In the genomic region with DNA sequence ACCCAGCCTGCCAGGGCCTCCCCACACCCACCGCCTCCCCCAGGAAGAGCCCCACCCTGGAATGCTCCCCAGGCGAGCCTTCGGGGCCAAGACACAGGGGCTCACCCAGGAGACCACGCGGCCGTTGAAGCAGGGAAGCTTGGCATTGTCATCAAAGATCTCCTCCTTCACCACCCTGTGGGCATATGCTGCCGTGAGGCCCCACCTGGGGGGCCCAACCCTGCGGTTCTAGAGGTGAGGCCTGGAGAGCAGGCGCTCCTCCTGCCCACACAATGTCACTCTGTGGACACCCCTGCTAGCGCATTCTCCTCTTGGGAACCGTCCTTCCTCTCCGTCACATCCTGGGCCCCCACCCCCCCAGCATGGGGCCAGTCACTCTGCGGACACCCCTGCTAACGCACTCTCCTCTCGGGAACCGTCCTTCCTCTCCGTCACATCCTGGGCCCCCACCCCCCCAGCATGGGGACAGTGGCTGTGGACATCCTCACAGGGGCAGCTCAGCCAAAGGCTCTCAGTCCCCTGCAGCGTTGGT, we compare ENCODE assay signal across 14 cellular contexts. TPM values are rescaled to one million over a fixed set of nuclear protein-coding genes. Genes with fewer than 3 reads are reported as not detected.
DNase-seq lines count a peak whose midpoint lies in the region; ATAC-seq, FAIRE-seq and TF ChIP-seq lines count a peak whose summit lies in the region.
"Had no signal": no experiment of that assay in that cellular context is flagged by ENCODE, and none has a peak within 500 bp of the region (broad histone marks: within the 10 kb centered on the region; RNA-seq: fewer than 3 reads in every experiment).

No MANE protein-coding gene starts in this region.

- H3K9me3 ChIP-seq in PC-9 (ENCODE audit: insufficient read depth, low read depth): no peaks in the 10 kb centered on the region
- H3K9me3 ChIP-seq in K562 (replicated peaks; ENCODE audit: control insufficient read depth, insufficient read depth, low read depth, low read length): peaks cover 2% of the 10 kb centered on the region; the same call in 1 of the 2 replicates

- TF ChIP-seq POLR2A in K562 (conservative IDR thresholded peaks at IDR 0.05): no peak

- intact Hi-C loops in PC-9 (cut with micrococcal nuclease; ENCODE audit: unreplicated experiment) (loop anchor here (10.0 kb wide), 1 partner anchor 92 kb away; the partner anchor contains the start of gene VWA1), K562 (cut with micrococcal nuclease) (no loop called here)

- H3K4me3 ChIP-seq in PC-9 (no peak overlapping the region), K562 (no peak overlapping the region)
- H3K4me3 ChIP-seq: GM23248 had no signal

- WGBS in K562 (ENCODE audit: insufficient coverage, low coverage, missing lambda C conversion rate): 95% methylated on average over 17 of the region's 18 CpGs

- peak overlapping the region; percentile 93; the same call in 1 of the 2 replicates for H3K4me2 ChIP-seq in PC-9
- H3K4me2 ChIP-seq in K562 (ENCODE audit: insufficient read depth, low read length): no peak overlapping the region

- no peaks in the 10 kb centered on the region for H3K9me2 ChIP-seq in PC-9 (ENCODE audit: insufficient read depth)

- H3K4me1 Mint-ChIP-seq in stimulated activated effector memory CD8-positive, alpha-beta T cell treated with anti-CD3 and anti-CD28 coated beads, Interleukin-12 subunit alpha, Interleukin-12 subunit beta, amount 100 ng/mL, for 72 hours: peaks cover 23% of the 10 kb centered on the region

- peaks cover 10% of the 10 kb centered on the region; the same call in 1 of the 2 replicates for H3K36me3 ChIP-seq in PC-9 (ENCODE audit: low read depth)
- H3K36me3 ChIP-seq in K562 (ENCODE audit: control insufficient read depth, insufficient read depth, low read length): peaks cover 73% of the 10 kb centered on the region; the same call in 2 of the 3 replicates

- peak overlapping the region; percentile 74 for H3K27ac Mint-ChIP-seq in stimulated activated effector memory CD8-positive, alpha-beta T cell treated with anti-CD3 and anti-CD28 coated beads, Interleukin-12 subunit alpha, Interleukin-12 subunit beta, amount 100 ng/mL, for 72 hours

- H3K9me3 Mint-ChIP-seq in stimulated activated effector memory CD8-positive, alpha-beta T cell treated with anti-CD3 and anti-CD28 coated beads, Interleukin-12 subunit alpha, Interleukin-12 subunit beta, amount 100 ng/mL, for 72 hours: no peaks in the 10 kb centered on the region
- H3K9me3 Mint-ChIP-seq: CD8-positive, alpha-beta memory T cell had no signal

- no peak for TF ChIP-seq EP300 in K562 (IDR thresholded peaks at IDR 0.05; ENCODE audit: low read length)

- peaks cover 64% of the 10 kb centered on the region for H3K79me2 ChIP-seq in PC-9 (ENCODE audit: low read depth)
- peaks cover 49% of the 10 kb centered on the region for H3K79me2 ChIP-seq in K562 (ENCODE audit: control insufficient read depth, insufficient read depth, low read length)

- H3F3A ChIP-seq in PC-9 (ENCODE audit: insufficient read depth, low read depth): peaks cover 60% of the 10 kb centered on the region

- H3K36me3 Mint-ChIP-seq in stimulated activated effector memory CD8-positive, alpha-beta T cell treated with anti-CD3 and anti-CD28 coated beads, Interleukin-12 subunit alpha, Interleukin-12 subunit beta, amount 100 ng/mL, for 72 hours: no peaks in the 10 kb centered on the region

- H2AFZ ChIP-seq in PC-9 (no peak overlapping the region), K562 (ENCODE audit: low read depth, low read length) (no peak overlapping the region)
- H2AFZ ChIP-seq: GM23248 had no signal

- DNase-seq in PC-9 (no peak), K562 (ENCODE audit: extremely low read depth in 1 of 4, low spot score in 3 of 4) (no peak), mesenteric fat pad (ENCODE audit: low spot score) (no peak)
- DNase-seq in stimulated activated effector memory CD8-positive, alpha-beta T cell treated with anti-CD3 and anti-CD28 coated beads, Interleukin-12 subunit alpha, Interleukin-12 subunit beta, amount 100 ng/mL, for 72 hours (ENCODE audit: low spot score in 2 of 2): no peak
- DNase-seq: ACHN; CD8-positive, alpha-beta memory T cell; DMS 273 treated with DMSO at 0.1 percent for 48 hours; GM23248; IMR-90; KG1 had no signal

- CTCF ChIA-PET in PC-9 (lab: Charles Lee) (interaction anchor here (0.6 kb wide), 1 partner anchor 33 kb away, joined by 3 read pairs; no protein-coding TSS in a partner anchor), K562 (lab: Yijun Ruan, JAX; ENCODE audit: low intra/inter-chr PET ratio) (no interaction called here)

- POLR2A ChIA-PET in PC-9 (lab: Charles Lee; ENCODE audit: unreplicated experiment) (no interaction called here), K562 (lab: Yijun Ruan, JAX) (interaction anchor here (0.6 to 1.1 kb wide), 3 partner anchors 11 to 17 kb away, joined by 3 to 4 read pairs (median 4); no protein-coding TSS in a partner anchor)

- H4K20me1 ChIP-seq in PC-9 (ENCODE audit: insufficient read depth): no peaks in the 10 kb centered on the region
- H4K20me1 ChIP-seq in K562 (replicated peaks; ENCODE audit: control insufficient read depth, insufficient read depth, low read length): peaks cover 45% of the 10 kb centered on the region; the same call in 1 of the 2 replicates

- H3K9me1 ChIP-seq in K562 (ENCODE audit: control insufficient read depth, insufficient read depth, low read length): peaks cover 8% of the 10 kb centered on the region

- in situ Hi-C loops in K562 (cut with MboI): no loop called here

- no peak for FAIRE-seq in K562 (lab: Jason Lieb, UNC)
- FAIRE-seq: H54 had no signal

- no peak for ATAC-seq in K562
- ATAC-seq in stimulated activated effector memory CD8-positive, alpha-beta T cell treated with anti-CD3 and anti-CD28 coated beads, Interleukin-12 subunit alpha, Interleukin-12 subunit beta, amount 100 ng/mL, for 72 hours: no peak
- ATAC-seq in HG03565 (IDR thresholded peaks at IDR 0.05; ENCODE audit: unreplicated experiment): no peak
- no peak for ATAC-seq in GM18868 (IDR thresholded peaks at IDR 0.05; ENCODE audit: unreplicated experiment)

- H3K4me1 ChIP-seq in PC-9 (replicated peaks; ENCODE audit: insufficient read depth): peaks cover 51% of the 10 kb centered on the region
- H3K4me1 ChIP-seq in K562 (replicated peaks in 1 of 2; ENCODE audit: control insufficient read depth in 2 of 2, insufficient read depth in 2 of 2, low read length in 2 of 2): peaks cover 9 to 88% of the 10 kb centered on the region in 2 experiments; a peak in 3 of 5 replicates

- TF ChIP-seq CTCF in C4-2B (conservative IDR thresholded peaks at IDR 0.05): no peak
- no peak for TF ChIP-seq CTCF in PC-9 (conservative IDR thresholded peaks at IDR 0.05)
- no peak for TF ChIP-seq CTCF in K562 (IDR thresholded peaks at IDR 0.05 in 2 of 3, conservative IDR thresholded peaks at IDR 0.05 in 1 of 3; ENCODE audit: insufficient read depth in 2 of 3, low read depth in 1 of 3, low read length in 3 of 3)

- H3K27ac ChIP-seq in C4-2B (peak overlapping the region; percentile 99), PC-9 (peak overlapping the region; percentile 92), K562 (ENCODE audit: extremely low read depth, low read depth, low read length) (no peak overlapping the region)
- H3K27ac ChIP-seq: GM23248 had no signal

- no peak overlapping the region for H3K9ac ChIP-seq in K562 (ENCODE audit: insufficient read depth in 1 of 2, low read depth in 2 of 2, low read length in 2 of 2)
- H3K9ac ChIP-seq: GM23248 had no signal

- TF ChIP-seq RAD21 in K562 (CRISPR knock-in tag; conservative IDR thresholded peaks at IDR 0.05 in 1 of 2, IDR thresholded peaks at IDR 0.05 in 1 of 2): no peak

- BruUV-seq in PC-9 (replicated peaks; lab: Mats Ljungman, UMichigan): no TSS peak
- BruUV-seq in K562 (replicated peaks; lab: Mats Ljungman, UMichigan): no TSS peak

- H3K27me3 ChIP-seq in PC-9 (ENCODE audit: insufficient read depth, low read depth) (no peaks in the 10 kb centered on the region), K562 (ENCODE audit: control insufficient read depth in 2 of 2, insufficient read depth in 2 of 2, low read length in 2 of 2) (no peaks in the 10 kb centered on the region)

- H3K4me3 Mint-ChIP-seq in stimulated activated effector memory CD8-positive, alpha-beta T cell treated with anti-CD3 and anti-CD28 coated beads, Interleukin-12 subunit alpha, Interleukin-12 subunit beta, amount 100 ng/mL, for 72 hours: no peak overlapping the region
- H3K4me3 Mint-ChIP-seq: CD8-positive, alpha-beta memory T cell had no signal

RNA-seq across cellular contexts. Expression of gene DVL1, which starts 6.6 kb away (rescaled TPM):
- total RNA-seq in PC-9 (2021) (95.8 and 98.4 TPM in 2 replicates), K562 (2014; rRNA removed) (135 and 143 TPM in 2 replicates), K562 (2014; rRNA removed; fragmentation: Illumina TruSeq; extraction: Trizol) (3.5 and 6.3 TPM in 2 replicates), K562 (2015; rRNA removed; fragmentation: Illumina TruSeq; extraction: Trizol) (50.9 and 51.7 TPM in 2 replicates), K562 (2021) (106 and 118 TPM in 2 replicates), mesenteric fat pad (52.1 TPM)
- total RNA-seq in K562 (2011; cell fraction: chromatin; rRNA removed; ENCODE audit: low replicate concordance): 53.3 and 207 TPM in 2 replicates
- total RNA-seq in K562 (2011; cell fraction: nucleolus; rRNA removed): 213 and 235 TPM in 2 replicates
- 85.9 and 103 TPM in 2 replicates for total RNA-seq in K562 (2011; cell fraction: nucleoplasm; rRNA removed)
- polyA plus RNA-seq in K562 (2011; rRNA removed) (24.3 and 42.1 TPM in 2 replicates), K562 (2014; fragmentation: Illumina TruSeq; extraction: Trizol) (13.9 and 43.4 TPM in 2 replicates), K562 (2014; fragmentation: Nextera tagmentation; extraction: Ambion mirVana) (under 1 TPM; 0.62 to 0.63 TPM), K562 (2014; rRNA removed) (119 and 136 TPM in 2 replicates)
- polyA plus RNA-seq in K562 (2011; cell fraction: cytosol; rRNA removed): 39.8 and 107 TPM in 2 replicates
- polyA plus RNA-seq in K562 (2011; cell fraction: nucleus; rRNA removed): 353 and 531 TPM in 2 replicates
- polyA plus RNA-seq in K562 (2012): 65.5 and 75.0 TPM in 2 replicates
- polyA minus RNA-seq in K562 (2011; rRNA and poly(A)+ RNA removed): 5.6 and 11.7 TPM in 2 replicates
- polyA minus RNA-seq in K562 (2011; cell fraction: cytosol; rRNA and poly(A)+ RNA removed): 32.9 and 47.2 TPM in 2 replicates
- 69.3 and 81.9 TPM in 2 replicates for polyA minus RNA-seq in K562 (2011; cell fraction: nucleus; rRNA and poly(A)+ RNA removed)

RNA-seq across cellular contexts. Expression of gene TAS1R3, which starts 11.6 kb away (rescaled TPM):
- 0.57 and 1.2 TPM in 2 replicates for total RNA-seq in PC-9 (2021)
- 0.19 and 0.58 TPM in 2 replicates for total RNA-seq in K562 (2011; cell fraction: chromatin; rRNA removed; ENCODE audit: low replicate concordance)
- 0.53 and 0.67 TPM in 2 replicates for total RNA-seq in K562 (2011; cell fraction: nucleolus; rRNA removed)
- total RNA-seq in K562 (2011; cell fraction: nucleoplasm; rRNA removed): 0.15 and 0.23 TPM in 2 replicates
- 0.12 TPM in 1 of 2 replicates, not detected in the other for total RNA-seq in K562 (2014; rRNA removed)
- not detected in 2 replicates for total RNA-seq in K562 (2014; rRNA removed; fragmentation: Illumina TruSeq; extraction: Trizol)
- total RNA-seq in K562 (2015; rRNA removed; fragmentation: Illumina TruSeq; extraction: Trizol): 0.04 TPM in 1 of 2 replicates, not detected in the other
- 0.07 and 0.09 TPM in 2 replicates for total RNA-seq in K562 (2021)
- polyA plus RNA-seq in K562 (2011; rRNA removed): 0.05 TPM in 1 of 2 replicates, not detected in the other
- polyA plus RNA-seq in K562 (2011; cell fraction: cytosol; rRNA removed): 0.03 and 0.06 TPM in 2 replicates
- 0.25 and 0.31 TPM in 2 replicates for polyA plus RNA-seq in K562 (2011; cell fraction: nucleus; rRNA removed)
- polyA plus RNA-seq in K562 (2012): 0.26 and 0.37 TPM in 2 replicates
- polyA plus RNA-seq in K562 (2014; fragmentation: Illumina TruSeq; extraction: Trizol): not detected in 2 replicates
- polyA plus RNA-seq in K562 (2014; fragmentation: Nextera tagmentation; extraction: Ambion mirVana): not detected
- polyA plus RNA-seq in K562 (2014; rRNA removed): 0.03 and 0.13 TPM in 2 replicates
- polyA minus RNA-seq in K562 (2011; rRNA and poly(A)+ RNA removed): not detected in 2 replicates
- polyA minus RNA-seq in K562 (2011; cell fraction: cytosol; rRNA and poly(A)+ RNA removed): not detected in 2 replicates
- polyA minus RNA-seq in K562 (2011; cell fraction: nucleus; rRNA and poly(A)+ RNA removed): 0.13 and 0.22 TPM in 2 replicates
- 0.19 TPM for total RNA-seq in mesenteric fat pad
- polyA plus RNA-seq: GM23248 had no signal

RNA-seq across cellular contexts. Expression of gene MXRA8, which starts 15.7 kb away (rescaled TPM):
- total RNA-seq in PC-9 (2021) (0.55 and 0.80 TPM in 2 replicates), K562 (2014; rRNA removed) (7.3 and 12.4 TPM in 2 replicates), K562 (2014; rRNA removed; fragmentation: Illumina TruSeq; extraction: Trizol) (2.1 and 2.7 TPM in 2 replicates), K562 (2015; rRNA removed; fragmentation: Illumina TruSeq; extraction: Trizol) (4.8 and 5.5 TPM in 2 replicates), K562 (2021) (9.1 and 10.8 TPM in 2 replicates), mesenteric fat pad (109 TPM)
- total RNA-seq in K562 (2011; cell fraction: chromatin; rRNA removed; ENCODE audit: low replicate concordance): 12.2 and 30.9 TPM in 2 replicates
- 39.7 and 42.5 TPM in 2 replicates for total RNA-seq in K562 (2011; cell fraction: nucleolus; rRNA removed)
- total RNA-seq in K562 (2011; cell fraction: nucleoplasm; rRNA removed): 29.8 and 30.7 TPM in 2 replicates
- polyA plus RNA-seq in K562 (2011; rRNA removed) (2.9 and 9.0 TPM in 2 replicates), K562 (2014; fragmentation: Illumina TruSeq; extraction: Trizol) (6.3 and 9.2 TPM in 2 replicates), K562 (2014; fragmentation: Nextera tagmentation; extraction: Ambion mirVana) (under 1 TPM; 0.66 to 0.83 TPM), K562 (2014; rRNA removed) (11.3 and 13.1 TPM in 2 replicates)
- polyA plus RNA-seq in K562 (2011; cell fraction: cytosol; rRNA removed): 4.0 and 38.2 TPM in 2 replicates
- polyA plus RNA-seq in K562 (2011; cell fraction: nucleus; rRNA removed): 18.3 and 101 TPM in 2 replicates
- 13.9 and 20.4 TPM in 2 replicates for polyA plus RNA-seq in K562 (2012)
- 0.75 and 3.0 TPM in 2 replicates for polyA minus RNA-seq in K562 (2011; rRNA and poly(A)+ RNA removed)
- 2.1 and 10.7 TPM in 2 replicates for polyA minus RNA-seq in K562 (2011; cell fraction: cytosol; rRNA and poly(A)+ RNA removed)
- polyA minus RNA-seq in K562 (2011; cell fraction: nucleus; rRNA and poly(A)+ RNA removed): 1.4 and 8.2 TPM in 2 replicates

RNA-seq across cellular contexts. Expression of gene CPTP, which starts 18.0 kb away (rescaled TPM):
- total RNA-seq in PC-9 (2021) (33.7 and 37.0 TPM in 2 replicates), K562 (2014; rRNA removed) (21.6 and 33.4 TPM in 2 replicates), K562 (2014; rRNA removed; fragmentation: Illumina TruSeq; extraction: Trizol) (3.0 and 3.5 TPM in 2 replicates), K562 (2015; rRNA removed; fragmentation: Illumina TruSeq; extraction: Trizol) (8.4 and 10.1 TPM in 2 replicates), K562 (2021) (25.4 and 25.8 TPM in 2 replicates), mesenteric fat pad (19.7 TPM)
- 3.4 and 22.1 TPM in 2 replicates for total RNA-seq in K562 (2011; cell fraction: chromatin; rRNA removed; ENCODE audit: low replicate concordance)
- 31.8 and 32.0 TPM in 2 replicates for total RNA-seq in K562 (2011; cell fraction: nucleolus; rRNA removed)
- 11.2 and 13.9 TPM in 2 replicates for total RNA-seq in K562 (2011; cell fraction: nucleoplasm; rRNA removed)
- polyA plus RNA-seq in K562 (2011; rRNA removed) (3.5 and 5.7 TPM in 2 replicates), K562 (2014; fragmentation: Illumina TruSeq; extraction: Trizol) (2.7 and 9.1 TPM in 2 replicates), K562 (2014; fragmentation: Nextera tagmentation; extraction: Ambion mirVana) (under 1 TPM; 0.11 to 0.20 TPM), K562 (2014; rRNA removed) (12.4 and 12.9 TPM in 2 replicates)
- 7.2 and 32.1 TPM in 2 replicates for polyA plus RNA-seq in K562 (2011; cell fraction: cytosol; rRNA removed)
- polyA plus RNA-seq in K562 (2011; cell fraction: nucleus; rRNA removed): 5.6 and 10.3 TPM in 2 replicates
- polyA plus RNA-seq in K562 (2012): 14.5 and 17.3 TPM in 2 replicates
- polyA minus RNA-seq in K562 (2011; rRNA and poly(A)+ RNA removed): 2.1 and 2.4 TPM in 2 replicates
- 9.2 and 12.1 TPM in 2 replicates for polyA minus RNA-seq in K562 (2011; cell fraction: cytosol; rRNA and poly(A)+ RNA removed)
- 14.0 and 17.8 TPM in 2 replicates for polyA minus RNA-seq in K562 (2011; cell fraction: nucleus; rRNA and poly(A)+ RNA removed)

RNA-seq across cellular contexts. Expression of gene INTS11, which starts 18.2 kb away (rescaled TPM):
- total RNA-seq in PC-9 (2021): 130 and 150 TPM in 2 replicates
- total RNA-seq in K562 (2011; cell fraction: chromatin; rRNA removed; ENCODE audit: low replicate concordance): 317 and 866 TPM in 2 replicates
- 565 and 578 TPM in 2 replicates for total RNA-seq in K562 (2011; cell fraction: nucleolus; rRNA removed)
- 402 and 440 TPM in 2 replicates for total RNA-seq in K562 (2011; cell fraction: nucleoplasm; rRNA removed)
- total RNA-seq in K562 (2014; rRNA removed): 151 and 179 TPM in 2 replicates
- 62.1 and 77.4 TPM in 2 replicates for total RNA-seq in K562 (2014; rRNA removed; fragmentation: Illumina TruSeq; extraction: Trizol)
- 85.4 and 88.8 TPM in 2 replicates for total RNA-seq in K562 (2015; rRNA removed; fragmentation: Illumina TruSeq; extraction: Trizol)
- 153 and 164 TPM in 2 replicates for total RNA-seq in K562 (2021)
- 110 and 164 TPM in 2 replicates for polyA plus RNA-seq in K562 (2011; rRNA removed)
- polyA plus RNA-seq in K562 (2011; cell fraction: cytosol; rRNA removed): 195 and 300 TPM in 2 replicates
- 663 and 798 TPM in 2 replicates for polyA plus RNA-seq in K562 (2011; cell fraction: nucleus; rRNA removed)
- 151 and 204 TPM in 2 replicates for polyA plus RNA-seq in K562 (2012)
- polyA plus RNA-seq in K562 (2014; fragmentation: Illumina TruSeq; extraction: Trizol): 143 and 151 TPM in 2 replicates
- polyA plus RNA-seq in K562 (2014; fragmentation: Nextera tagmentation; extraction: Ambion mirVana): 10 to 100 TPM in 1 of 2 experiments, 1 to 10 TPM in 1; 3.6 to 11.8 TPM
- 183 TPM in 2 replicates for polyA plus RNA-seq in K562 (2014; rRNA removed)
- polyA minus RNA-seq in K562 (2011; rRNA and poly(A)+ RNA removed): 68.4 and 103 TPM in 2 replicates
- 79.6 and 101 TPM in 2 replicates for polyA minus RNA-seq in K562 (2011; cell fraction: cytosol; rRNA and poly(A)+ RNA removed)
- polyA minus RNA-seq in K562 (2011; cell fraction: nucleus; rRNA and poly(A)+ RNA removed): 108 and 123 TPM in 2 replicates
- total RNA-seq in mesenteric fat pad: 74.7 TPM
